In genomic region chr9:86406366-86406765, GRCh38 we compare ENCODE assay signal across 10 cellular contexts. TPM values are rescaled to one million over a fixed set of nuclear protein-coding genes. Genes with fewer than 3 reads are reported as not detected.
A peak's percentile ranks its signal among the peaks of the same experiment; 100 is the strongest.
DNase-seq lines count a peak whose midpoint lies in the region; ATAC-seq, FAIRE-seq and TF ChIP-seq lines count a peak whose summit lies in the region.
"Had no signal": no experiment of that assay in that cellular context is flagged by ENCODE, and none has a peak within 500 bp of the region (broad histone marks: within the 10 kb centered on the region; RNA-seq: fewer than 3 reads in every experiment).

No MANE protein-coding gene starts in this region.

- no peaks in the 10 kb centered on the region for H3K4me1 ChIP-seq in K562 (replicated peaks in 1 of 2; ENCODE audit: control insufficient read depth in 2 of 2, insufficient read depth in 2 of 2, low read length in 2 of 2)
- H3K4me1 ChIP-seq in HepG2 (ENCODE audit: insufficient read depth, low read length) = peaks cover 63% of the 10 kb centered on the region
- peaks cover 7% of the 10 kb centered on the region for H3K4me1 ChIP-seq in endodermal cell (ENCODE audit: control insufficient read depth, insufficient read depth, low read length)
- H3K4me1 ChIP-seq: BLaER1 had no signal

- H3K9ac ChIP-seq in K562 (ENCODE audit: insufficient read depth in 1 of 2, low read depth in 2 of 2, low read length in 2 of 2) = no peak overlapping the region
- H3K9ac ChIP-seq in HepG2 (ENCODE audit: insufficient read depth, low read depth, low read length) = 0 out of 2 replicates have a peak overlapping the region, but pooled peaks have one; percentile 13
- H3K9ac ChIP-seq in endodermal cell (ENCODE audit: extremely low read depth, low read length, poor library complexity, severe bottlenecking) = no peak overlapping the region
- H3K9ac ChIP-seq: BLaER1 had no signal

- FAIRE-seq in K562 (lab: Jason Lieb, UNC) (no peak), HepG2 (lab: Jason Lieb, UNC) (peak; percentile 60)

- H4K20me1 ChIP-seq in K562 (replicated peaks; ENCODE audit: control insufficient read depth, insufficient read depth, low read length) = no peaks in the 10 kb centered on the region
- no peaks in the 10 kb centered on the region for H4K20me1 ChIP-seq in HepG2 (ENCODE audit: insufficient read depth, low read length)
- H4K20me1 ChIP-seq: BLaER1 had no signal

- H3K4me3 Mint-ChIP-seq in activated naive CD8-positive, alpha-beta T cell treated with anti-CD3 and anti-CD28 coated beads, Interleukin-2, amount 50 U/mL, for 24 hours = peak overlapping the region; percentile 56
- no peak overlapping the region for H3K4me3 Mint-ChIP-seq in activated naive CD8-positive, alpha-beta T cell treated with anti-CD3 and anti-CD28 coated beads for 36 hours
- H3K4me3 Mint-ChIP-seq in type B pancreatic cell = peak overlapping the region; percentile 79
- no peak overlapping the region for H3K4me3 Mint-ChIP-seq in endodermal cell
- no peak overlapping the region for H3K4me3 Mint-ChIP-seq in T-helper 2 cell treated with Interferon-gamma antibody and Interleukin-4, amounts not matched to agents 5 μg/mL and 100 μg/mL, for 36 hours

- H3K4me3 ChIP-seq in K562 (no peak overlapping the region), HepG2 (replicated peaks in 1 of 3; ENCODE audit: insufficient read depth in 1 of 3, low read depth in 2 of 3, low read length in 3 of 3) (peak overlapping the region in 2 of 3 experiments; percentile 31 to 32; a peak in 3 of 6 replicates), endodermal cell (ENCODE audit: low read length) (no peak overlapping the region)
- H3K4me3 ChIP-seq: BLaER1, coronary artery had no signal

- peaks cover 33% of the 10 kb centered on the region for H3K4me1 Mint-ChIP-seq in activated naive CD8-positive, alpha-beta T cell treated with anti-CD3 and anti-CD28 coated beads, Interleukin-2, amount 50 U/mL, for 24 hours
- peaks cover 13% of the 10 kb centered on the region for H3K4me1 Mint-ChIP-seq in activated naive CD8-positive, alpha-beta T cell treated with anti-CD3 and anti-CD28 coated beads for 36 hours
- H3K4me1 Mint-ChIP-seq in type B pancreatic cell (ENCODE audit: unreplicated experiment) (peaks cover 20% of the 10 kb centered on the region), endodermal cell (peaks cover 28% of the 10 kb centered on the region)
- H3K4me1 Mint-ChIP-seq in T-helper 2 cell treated with Interferon-gamma antibody and Interleukin-4, amounts not matched to agents 5 μg/mL and 100 μg/mL, for 36 hours (ENCODE audit: low read depth) = peaks cover 7% of the 10 kb centered on the region

- WGBS in K562 (ENCODE audit: insufficient coverage, low coverage, missing lambda C conversion rate) = 0% methylated on average over 4 of the region's 4 CpGs
- WGBS in HepG2 (ENCODE audit: low lambda C conversion rate) = 2% methylated on average over 4 of the region's 4 CpGs
- 75 to 84% methylated on average over 4 of the region's 4 CpGs for WGBS in endodermal cell (ENCODE audit: insufficient coverage in 1 of 2, insufficient read length in 1 of 2), 2 experiments

- no peak for TF ChIP-seq EP300 in K562 (IDR thresholded peaks at IDR 0.05; ENCODE audit: low read length)
- TF ChIP-seq EP300 in HepG2 (IDR thresholded peaks at IDR 0.05; ENCODE audit: low read depth in 2 of 2, low read length in 2 of 2) = peak in 1 of 2 experiments; percentile 16; a peak in 1 of 4 replicates
- no peak for TF ChIP-seq EP300 in HepG2 (CRISPR knock-in tag; IDR thresholded peaks at IDR 0.05; ENCODE audit: borderline replicate concordance)

- in situ Hi-C loops in K562 (cut with MboI) = no loop called here
- in situ Hi-C loops in HepG2 (cut with HindIII; ENCODE audit: extremely low pct_ligation_motif_present, low pct_unique_long_range_greater_than_20kb) = loop anchor here (25.0 kb wide), 1 partner anchor 1256 kb away; no protein-coding TSS in a partner anchor

- CTCF ChIA-PET in K562 (lab: Yijun Ruan, JAX; ENCODE audit: low intra/inter-chr PET ratio) (no interaction called here), HepG2 (lab: Yijun Ruan, JAX; ENCODE audit: low intra/inter-chr PET ratio, low total read pairs) (no interaction called here)

- TF ChIP-seq POLR2A in K562 (conservative IDR thresholded peaks at IDR 0.05) (no peak), HepG2 (IDR thresholded peaks at IDR 0.05; ENCODE audit: insufficient read depth in 1 of 2, low read depth in 2 of 2, low read length in 2 of 2) (no peak)

- H3K9me3 Mint-ChIP-seq in activated naive CD8-positive, alpha-beta T cell treated with anti-CD3 and anti-CD28 coated beads, Interleukin-2, amount 50 U/mL, for 24 hours = no peaks in the 10 kb centered on the region
- H3K9me3 Mint-ChIP-seq in activated naive CD8-positive, alpha-beta T cell treated with anti-CD3 and anti-CD28 coated beads for 36 hours = no peaks in the 10 kb centered on the region
- no peaks in the 10 kb centered on the region for H3K9me3 Mint-ChIP-seq in type B pancreatic cell
- no peaks in the 10 kb centered on the region for H3K9me3 Mint-ChIP-seq in endodermal cell
- H3K9me3 Mint-ChIP-seq in T-helper 2 cell treated with Interferon-gamma antibody and Interleukin-4, amounts not matched to agents 5 μg/mL and 100 μg/mL, for 36 hours = no peaks in the 10 kb centered on the region

- BruUV-seq in K562 (replicated peaks; lab: Mats Ljungman, UMichigan) = no TSS peak
- BruUV-seq in HepG2 (replicated peaks; lab: Mats Ljungman, UMichigan) = no TSS peak

- H3K27ac Mint-ChIP-seq in activated naive CD8-positive, alpha-beta T cell treated with anti-CD3 and anti-CD28 coated beads, Interleukin-2, amount 50 U/mL, for 24 hours = no peak overlapping the region
- no peak overlapping the region for H3K27ac Mint-ChIP-seq in activated naive CD8-positive, alpha-beta T cell treated with anti-CD3 and anti-CD28 coated beads for 36 hours
- H3K27ac Mint-ChIP-seq in type B pancreatic cell = peak overlapping the region; percentile 99
- H3K27ac Mint-ChIP-seq in endodermal cell = no peak overlapping the region
- no peak overlapping the region for H3K27ac Mint-ChIP-seq in T-helper 2 cell treated with Interferon-gamma antibody and Interleukin-4, amounts not matched to agents 5 μg/mL and 100 μg/mL, for 36 hours

- no peaks in the 10 kb centered on the region for H3K79me2 ChIP-seq in K562 (ENCODE audit: control insufficient read depth, insufficient read depth, low read length)
- H3K79me2 ChIP-seq in HepG2 (ENCODE audit: insufficient read depth, low read length) = no peaks in the 10 kb centered on the region

- no peaks in the 10 kb centered on the region for H3K36me3 Mint-ChIP-seq in activated naive CD8-positive, alpha-beta T cell treated with anti-CD3 and anti-CD28 coated beads, Interleukin-2, amount 50 U/mL, for 24 hours (ENCODE audit: low read depth)
- no peaks in the 10 kb centered on the region for H3K36me3 Mint-ChIP-seq in activated naive CD8-positive, alpha-beta T cell treated with anti-CD3 and anti-CD28 coated beads for 36 hours
- H3K36me3 Mint-ChIP-seq in type B pancreatic cell (no peaks in the 10 kb centered on the region), endodermal cell (ENCODE audit: low read depth) (no peaks in the 10 kb centered on the region)
- H3K36me3 Mint-ChIP-seq in T-helper 2 cell treated with Interferon-gamma antibody and Interleukin-4, amounts not matched to agents 5 μg/mL and 100 μg/mL, for 36 hours (ENCODE audit: low read depth) = no peaks in the 10 kb centered on the region

- TF ChIP-seq CTCF in K562 (IDR thresholded peaks at IDR 0.05 in 2 of 3, conservative IDR thresholded peaks at IDR 0.05 in 1 of 3; ENCODE audit: insufficient read depth in 2 of 3, low read depth in 1 of 3, low read length in 3 of 3) (no peak), HepG2 (CRISPR knock-in tag; IDR thresholded peaks at IDR 0.05) (no peak), type B pancreatic cell (conservative IDR thresholded peaks at IDR 0.05) (no peak), endodermal cell (conservative IDR thresholded peaks at IDR 0.05) (no peak)

- intact Hi-C loops in K562 (cut with micrococcal nuclease) = no loop called here
- intact Hi-C loops in HepG2 (cut with micrococcal nuclease; ENCODE audit: unreplicated experiment) = loop anchor here (10.0 kb wide), 1 partner anchor 122 kb away; the partner anchor contains the start of gene ISCA1

- DNase-seq in activated naive CD8-positive, alpha-beta T cell treated with anti-CD3 and anti-CD28 coated beads, Interleukin-2, amount 50 U/mL, for 24 hours = no peak
- DNase-seq in activated naive CD8-positive, alpha-beta T cell treated with anti-CD3 and anti-CD28 coated beads for 36 hours = no peak
- DNase-seq in K562 (ENCODE audit: extremely low read depth in 1 of 4, low spot score in 3 of 4) (no peak), HepG2 (ENCODE audit: low spot score) (peak; percentile 59), type B pancreatic cell (ENCODE audit: extremely low spot score, unreplicated experiment) (no peak), endodermal cell (no peak)
- no peak for DNase-seq in T-helper 2 cell treated with Interferon-gamma antibody and Interleukin-4, amounts not matched to agents 5 μg/mL and 100 μg/mL, for 36 hours (ENCODE audit: low spot score)

- H3K27me3 ChIP-seq in K562 (ENCODE audit: control insufficient read depth in 2 of 2, insufficient read depth in 2 of 2, low read length in 2 of 2) (peaks cover 0 to 10% of the 10 kb centered on the region in 2 experiments; a peak in 4 of 5 replicates), HepG2 (ENCODE audit: control insufficient read depth in 1 of 2, insufficient read depth in 2 of 2, low read length in 2 of 2) (no peaks in the 10 kb centered on the region), endodermal cell (ENCODE audit: control insufficient read depth, insufficient read depth, low read length, poor library complexity, severe bottlenecking) (peaks cover 38% of the 10 kb centered on the region)
- H3K27me3 ChIP-seq: BLaER1 had no signal

- no peak for TF ChIP-seq RAD21 in K562 (CRISPR knock-in tag; conservative IDR thresholded peaks at IDR 0.05 in 1 of 2, IDR thresholded peaks at IDR 0.05 in 1 of 2)
- TF ChIP-seq RAD21 in HepG2 (CRISPR knock-in tag; IDR thresholded peaks at IDR 0.05) = no peak

- H3K27me3 Mint-ChIP-seq in activated naive CD8-positive, alpha-beta T cell treated with anti-CD3 and anti-CD28 coated beads, Interleukin-2, amount 50 U/mL, for 24 hours = peaks cover 18% of the 10 kb centered on the region
- peaks cover 24% of the 10 kb centered on the region for H3K27me3 Mint-ChIP-seq in activated naive CD8-positive, alpha-beta T cell treated with anti-CD3 and anti-CD28 coated beads for 36 hours
- H3K27me3 Mint-ChIP-seq in type B pancreatic cell = no peaks in the 10 kb centered on the region
- H3K27me3 Mint-ChIP-seq in endodermal cell (ENCODE audit: insufficient read depth) = peaks cover 71% of the 10 kb centered on the region
- H3K27me3 Mint-ChIP-seq in T-helper 2 cell treated with Interferon-gamma antibody and Interleukin-4, amounts not matched to agents 5 μg/mL and 100 μg/mL, for 36 hours (ENCODE audit: low read depth) = peaks cover under 1% of the 10 kb centered on the region

- ATAC-seq in activated naive CD8-positive, alpha-beta T cell treated with anti-CD3 and anti-CD28 coated beads, Interleukin-2, amount 50 U/mL, for 24 hours = no peak
- no peak for ATAC-seq in K562
- peak; percentile 27 for ATAC-seq in HepG2
- ATAC-seq in HG03378 (IDR thresholded peaks at IDR 0.05; ENCODE audit: unreplicated experiment) = no peak

- H3K4me2 ChIP-seq in K562 (ENCODE audit: insufficient read depth, low read length) (no peak overlapping the region), HepG2 (ENCODE audit: low read depth, low read length) (peak overlapping the region; percentile 86)
- H3K4me2 ChIP-seq: BLaER1 had no signal

- H2AFZ ChIP-seq in K562 (ENCODE audit: low read depth, low read length) = no peak overlapping the region
- no peak overlapping the region for H2AFZ ChIP-seq in HepG2 (ENCODE audit: low read length)

- H3K27ac ChIP-seq in K562 (ENCODE audit: extremely low read depth, low read depth, low read length) (no peak overlapping the region), HepG2 (ENCODE audit: extremely low read length, insufficient read depth, low read length) (peak overlapping the region; percentile 59), endodermal cell (ENCODE audit: low read depth, low read length) (no peak overlapping the region)
- H3K27ac ChIP-seq: BLaER1, coronary artery had no signal

- H3K9me1 ChIP-seq in K562 (ENCODE audit: control insufficient read depth, insufficient read depth, low read length) = no peaks in the 10 kb centered on the region

- H3K36me3 ChIP-seq in K562 (ENCODE audit: control insufficient read depth, insufficient read depth, low read length) = no peaks in the 10 kb centered on the region
- H3K36me3 ChIP-seq in HepG2 (replicated peaks in 1 of 2; ENCODE audit: control insufficient read depth in 1 of 2, insufficient read depth in 2 of 2, low read length in 2 of 2) = no peaks in the 10 kb centered on the region
- H3K36me3 ChIP-seq in endodermal cell (ENCODE audit: control insufficient read depth, insufficient read depth, low read length) = no peaks in the 10 kb centered on the region
- H3K36me3 ChIP-seq: BLaER1 had no signal

- H3K9me3 ChIP-seq in K562 (replicated peaks; ENCODE audit: control insufficient read depth, insufficient read depth, low read depth, low read length) (no peaks in the 10 kb centered on the region), HepG2 (ENCODE audit: low read length) (no peaks in the 10 kb centered on the region), endodermal cell (ENCODE audit: control insufficient read depth, low read length) (no peaks in the 10 kb centered on the region)
- H3K9me3 ChIP-seq: BLaER1 had no signal

- POLR2A ChIA-PET in K562 (lab: Yijun Ruan, JAX) (interaction anchor here (0.6 kb wide), 1 partner anchor 1416 kb away, joined by 3 read pairs; no protein-coding TSS in a partner anchor), HepG2 (lab: Yijun Ruan, JAX) (interaction anchor here (1.7 to 2.9 kb wide), 4 partner anchors 10 to 124 kb away, joined by 6 to 15 read pairs (median 10); partner anchors contain the start of gene ISCA1)

RNA-seq across cellular contexts. Expression of gene TUT7, which starts 52.2 kb away (rescaled TPM):
- 10 to 100 TPM; 18.0 to 18.3 TPM for total RNA-seq in activated naive CD8-positive, alpha-beta T cell treated with anti-CD3 and anti-CD28 coated beads for 36 hours
- total RNA-seq in K562 (2011; cell fraction: chromatin; rRNA removed; ENCODE audit: low replicate concordance) = 41.3 and 144 TPM in 2 replicates
- total RNA-seq in K562 (2011; cell fraction: nucleolus; rRNA removed) = 20.3 and 27.2 TPM in 2 replicates
- 50.5 and 62.4 TPM in 2 replicates for total RNA-seq in K562 (2011; cell fraction: nucleoplasm; rRNA removed)
- total RNA-seq in K562 (2014; rRNA removed) = 14.2 and 15.3 TPM in 2 replicates
- total RNA-seq in K562 (2014; rRNA removed; fragmentation: Illumina TruSeq; extraction: Trizol) = 22.2 and 26.9 TPM in 2 replicates
- 24.2 and 26.2 TPM in 2 replicates for total RNA-seq in K562 (2015; rRNA removed; fragmentation: Illumina TruSeq; extraction: Trizol)
- total RNA-seq in K562 (2021) = 13.8 and 15.0 TPM in 2 replicates
- polyA plus RNA-seq in K562 (2011; rRNA removed) = 20.0 TPM in 2 replicates
- polyA plus RNA-seq in K562 (2011; cell fraction: cytosol; rRNA removed) = 2.2 and 8.3 TPM in 2 replicates
- 17.2 and 29.0 TPM in 2 replicates for polyA plus RNA-seq in K562 (2011; cell fraction: nucleus; rRNA removed)
- 10.7 and 12.9 TPM in 2 replicates for polyA plus RNA-seq in K562 (2012)
- 18.8 and 23.7 TPM in 2 replicates for polyA plus RNA-seq in K562 (2014; fragmentation: Illumina TruSeq; extraction: Trizol)
- 1 to 10 TPM; 5.9 to 9.3 TPM for polyA plus RNA-seq in K562 (2014; fragmentation: Nextera tagmentation; extraction: Ambion mirVana)
- polyA plus RNA-seq in K562 (2014; rRNA removed) = 12.6 and 15.2 TPM in 2 replicates
- 81.7 and 94.8 TPM in 2 replicates for polyA minus RNA-seq in K562 (2011; rRNA and poly(A)+ RNA removed)
- polyA minus RNA-seq in K562 (2011; cell fraction: cytosol; rRNA and poly(A)+ RNA removed) = 18.1 and 22.7 TPM in 2 replicates
- polyA minus RNA-seq in K562 (2011; cell fraction: nucleus; rRNA and poly(A)+ RNA removed) = 37.7 and 74.2 TPM in 2 replicates
- total RNA-seq in HepG2 (2016; rRNA removed; fragmentation: Illumina TruSeq; extraction: Trizol) = 19.4 and 21.3 TPM in 2 replicates
- total RNA-seq in HepG2 (2016; cell fraction: cytosol; rRNA removed; fragmentation: Illumina TruSeq; extraction: Trizol; ENCODE audit: low read depth) = 8.5 and 9.6 TPM in 2 replicates
- 18.9 and 21.1 TPM in 2 replicates for total RNA-seq in HepG2 (2016; cell fraction: insoluble cytoplasmic fraction; rRNA removed; fragmentation: Illumina TruSeq; extraction: Trizol)
- total RNA-seq in HepG2 (2016; cell fraction: membrane; rRNA removed; fragmentation: Illumina TruSeq; extraction: Trizol) = 5.5 and 6.8 TPM in 2 replicates
- 33.9 and 41.9 TPM in 2 replicates for total RNA-seq in HepG2 (2016; cell fraction: nucleus; rRNA removed; fragmentation: Illumina TruSeq; extraction: Trizol)
- polyA plus RNA-seq in HepG2 (2011; rRNA removed) = 10.4 and 12.0 TPM in 2 replicates
- polyA plus RNA-seq in HepG2 (2011; cell fraction: cytosol; rRNA removed) = 5.1 and 6.7 TPM in 2 replicates
- polyA plus RNA-seq in HepG2 (2011; cell fraction: nucleus; rRNA removed) = 12.3 and 18.3 TPM in 2 replicates
- polyA plus RNA-seq in HepG2 (2012) = 11.4 and 12.9 TPM in 2 replicates
- 1.2 TPM in 2 replicates for polyA plus RNA-seq in HepG2 (2016; cell fraction: cytosol; fragmentation: Illumina TruSeq; extraction: Trizol; ENCODE audit: low read depth)
- polyA plus RNA-seq in HepG2 (2016; cell fraction: insoluble cytoplasmic fraction; fragmentation: Illumina TruSeq; extraction: Trizol; ENCODE audit: low read depth) = 12.1 and 13.2 TPM in 2 replicates
- 2.0 and 3.0 TPM in 2 replicates for polyA plus RNA-seq in HepG2 (2016; cell fraction: membrane; fragmentation: Illumina TruSeq; extraction: Trizol; ENCODE audit: low read depth)
- polyA plus RNA-seq in HepG2 (2016; cell fraction: nucleus; fragmentation: Illumina TruSeq; extraction: Trizol; ENCODE audit: insufficient read depth, low read depth) = 21.4 and 24.7 TPM in 2 replicates
- polyA minus RNA-seq in HepG2 (2011; rRNA and poly(A)+ RNA removed; ENCODE audit: low replicate concordance) = 6.9 and 11.9 TPM in 2 replicates
- polyA minus RNA-seq in HepG2 (2011; cell fraction: cytosol; rRNA and poly(A)+ RNA removed) = 9.5 and 12.2 TPM in 2 replicates
- polyA minus RNA-seq in HepG2 (2011; cell fraction: nucleus; rRNA and poly(A)+ RNA removed) = 130 and 161 TPM in 2 replicates
- total RNA-seq in type B pancreatic cell (ENCODE audit: low replicate concordance) = 26.5 and 49.9 TPM in 2 replicates
- 10 to 100 TPM; 25.8 to 38.3 TPM for total RNA-seq in endodermal cell
- 14.5 TPM for polyA plus RNA-seq in endodermal cell (2013, experiment 1 of 2)
- polyA plus RNA-seq in endodermal cell (2013, experiment 2 of 2) = 19.5 TPM

Comparison
In these comparisons a context has a peak if more than half of its experiments do, and no peak if none do; other contexts are left out.
1. H3K4me3 Mint-ChIP-seq: peak in activated naive CD8-positive, alpha-beta T cell treated with anti-CD3 and anti-CD28 coated beads, Interleukin-2, amount 50 U/mL, for 24 hours (single experiment) and type B pancreatic cell (single experiment); none in activated naive CD8-positive, alpha-beta T cell treated with anti-CD3 and anti-CD28 coated beads for 36 hours (single experiment), endodermal cell (single experiment) and T-helper 2 cell treated with Interferon-gamma antibody and Interleukin-4, amounts not matched to agents 5 μg/mL and 100 μg/mL, for 36 hours (single experiment).
2. H3K4me3 ChIP-seq: peak in HepG2 (2 of 3); none in K562 (single experiment) and endodermal cell (single experiment).